Comparison of ENCODE assay signal across 8 cellular contexts in genomic region chr17:75046583-75047289, GRCh38. TPM values are rescaled to one million over a fixed set of nuclear protein-coding genes. Genes with fewer than 3 reads are reported as not detected.
DNase-seq lines count a peak whose midpoint lies in the region; ATAC-seq, FAIRE-seq and TF ChIP-seq lines count a peak whose summit lies in the region.

ATP5PD (minus strand) TSS chr17:75046969; CDS start chr17:75042650, 4,319 bp downstream.
KCTD2 (plus strand) TSS chr17:75047225; CDS start chr17:75047251, 26 bp downstream.

- H3K79me2 ChIP-seq in SU-DHL-6 (ENCODE audit: insufficient read depth, low read length): peaks cover 9% of the 10 kb centered on the region

- 0 out of 2 replicates have a peak, but pooled peaks cover 1% of the 10 kb centered on the region for H3K36me3 ChIP-seq in SU-DHL-6 (ENCODE audit: low read length)
- peaks cover 0 to 5% (median 4%) of the 10 kb centered on the region in 3 donors for H3K36me3 ChIP-seq in pancreas
- H3K36me3 ChIP-seq in tibial artery: peaks cover 6 to 22% (median 17%) of the 10 kb centered on the region in 3 donors

- peak; percentile 89 for TF ChIP-seq POLR2A in GM10847 (IDR thresholded peaks at IDR 0.05; ENCODE audit: extremely low read depth, insufficient read length)

- DNase-seq in NCI-H128 (lab: John Stamatoyannopoulos, UW; ENCODE audit: unreplicated experiment): peak; percentile 69
- peak; percentile 91 for DNase-seq in activated naive CD8-positive, alpha-beta T cell treated with anti-CD3 and anti-CD28 coated beads, Interleukin-2, amount 50 U/mL, for 16 hours (ENCODE audit: low read depth, low spot score)
- peak; percentile 98 for DNase-seq in Right ventricle myocardium inferior (ENCODE audit: missing footprints)
- peak; percentile 94 to 97 (median 96) for DNase-seq in pancreas
- DNase-seq in tibial artery: peak; percentile 96 to 99

- peak within 1 kb of the TSS; percentile 87 for H3K4me2 ChIP-seq in SU-DHL-6 (ENCODE audit: low read depth, low read length, poor library complexity, severe bottlenecking)

- peak; percentile 94 for ATAC-seq in HG02678 (IDR thresholded peaks at IDR 0.05; ENCODE audit: unreplicated experiment)
- peak; percentile 99 for ATAC-seq in Right ventricle myocardium inferior
- ATAC-seq in pancreas: peak; percentile 98

- intact Hi-C loops in Right ventricle myocardium inferior (cut with DNase I) (loop anchor here (5.0 to 10.0 kb wide), 2 partner anchors 59 to 158 kb away; partner anchors contain the start of genes CDR2L and NUP85), pancreas (cut with DNase I) (no loop called here), tibial artery (cut with DNase I; ENCODE audit: low total_unique reads) (no loop called here)

- no peaks in the 10 kb centered on the region for H3K9me3 ChIP-seq in SU-DHL-6 (ENCODE audit: insufficient read depth, low read length)
- no peaks in the 10 kb centered on the region for H3K9me3 ChIP-seq in pancreas
- no peaks in the 10 kb centered on the region for H3K9me3 ChIP-seq in tibial artery

- H3K27ac ChIP-seq in SU-DHL-6 (ENCODE audit: low read depth, low read length) (peak within 1 kb of the TSS; percentile 46; the same call in 1 of the 2 replicates), pancreas (peak within 1 kb of the TSS; percentile 69 to 91 (median 88)), tibial artery (peak within 1 kb of the TSS; percentile 97 to 99)

- H3K4me3 ChIP-seq in SU-DHL-6 (ENCODE audit: insufficient read depth, low read length, poor library complexity, severe bottlenecking): peak within 1 kb of the TSS; percentile 96
- H3K4me3 ChIP-seq in pancreas: peak within 1 kb of the TSS; percentile 73 to 97 (median 93)
- H3K4me3 ChIP-seq in tibial artery: peak within 1 kb of the TSS; percentile 82 to 94

- H2AFZ ChIP-seq in SU-DHL-6 (ENCODE audit: low read depth, low read length, severe bottlenecking): peak within 1 kb of the TSS; percentile 73

- no peak for FAIRE-seq in pancreas (lab: Jason Lieb, UNC)

- H4K20me1 ChIP-seq in SU-DHL-6 (ENCODE audit: low read depth, low read length): no peaks in the 10 kb centered on the region

- H3K27me3 ChIP-seq in SU-DHL-6 (ENCODE audit: low read length) (no peaks in the 10 kb centered on the region), pancreas (no peaks in the 10 kb centered on the region), tibial artery (no peaks in the 10 kb centered on the region)

- H3F3A ChIP-seq in SU-DHL-6 (ENCODE audit: insufficient read depth): 0 out of 2 replicates have a peak, but pooled peaks cover 4% of the 10 kb centered on the region

- H3K9me2 ChIP-seq in SU-DHL-6 (replicated peaks; ENCODE audit: insufficient read depth, low read length): no peaks in the 10 kb centered on the region

- H3K9ac ChIP-seq in SU-DHL-6 (ENCODE audit: low read length): peak within 1 kb of the TSS; percentile 96

- H3K4me1 ChIP-seq in pancreas (peaks cover 4 to 19% (median 10%) of the 10 kb centered on the region in 3 donors), tibial artery (peaks cover 0 to 32% (median 23%) of the 10 kb centered on the region in 4 donors)

- WGBS in pancreas, 2 donors: 0 to 1% methylated on average over 39 to 60 of the region's 60 CpGs

- TF ChIP-seq CTCF in SU-DHL-6 (IDR thresholded peaks at IDR 0.05; ENCODE audit: insufficient read depth, low read length, poor library complexity, severe bottlenecking) (no peak), pancreas (IDR thresholded peaks at IDR 0.05) (no peak), tibial artery (IDR thresholded peaks at IDR 0.05) (peak in 1 of 2 experiments; percentile 21)

RNA-seq across cellular contexts. Expression of gene ATP5PD, which starts in this region (rescaled TPM):
- total RNA-seq in Right ventricle myocardium inferior (863 TPM), pancreas (100 to 1,000 TPM in 4 of 6 donors, 10 to 100 TPM in 2; 81.6 to 121 (median 105) TPM)
- 100 to 1,000 TPM; 215 to 229 TPM for polyA plus RNA-seq in pancreas

RNA-seq across cellular contexts. Expression of gene KCTD2, which starts in this region (rescaled TPM):
- total RNA-seq in Right ventricle myocardium inferior (26.7 TPM), pancreas (10 to 100 TPM in 1 of 6 donors, 1 to 10 TPM in 5; 6.3 to 13.2 (median 8.5) TPM)
- polyA plus RNA-seq in pancreas: 10 to 100 TPM; 13.0 to 14.6 TPM

Comparison
In these comparisons a context has a peak if more than half of its experiments do, and no peak if none do; other contexts are left out.
1. Peak in every context shown above with its lines: DNase-seq, ATAC-seq, H3K4me3 ChIP-seq and H3K27ac ChIP-seq.
2. H3K27ac ChIP-seq: peak in every context shown above with its lines; median percentile 98 in tibial artery; 88 in pancreas; 46 in SU-DHL-6.